Comparison of ENCODE assay signal across 7 cellular contexts in the genomic region with DNA sequence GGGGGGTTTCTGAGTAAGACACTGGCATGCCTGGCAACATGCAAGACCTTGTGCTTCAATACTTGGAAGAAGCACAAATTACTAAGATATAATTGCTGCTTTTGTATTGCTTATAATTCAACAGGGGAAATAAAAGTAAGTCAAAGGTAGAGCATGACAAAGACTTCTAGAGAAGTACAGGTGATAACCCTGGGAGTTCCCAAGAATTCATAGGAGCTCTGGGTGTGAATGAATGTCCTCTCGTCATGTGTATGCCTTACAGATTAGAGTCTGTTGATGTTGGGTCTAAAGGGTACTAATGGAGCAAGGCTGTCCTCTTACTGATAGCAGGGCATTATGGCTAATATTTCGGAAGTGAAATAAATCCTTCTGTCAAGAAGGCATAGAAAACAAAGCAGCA.
"Had no signal": no experiment of that assay in that cellular context is flagged by ENCODE, and none has a peak within 500 bp of the region (broad histone marks: within the 10 kb centered on the region; RNA-seq: fewer than 3 reads in every experiment).

No MANE protein-coding gene starts in this region.

- DNase-seq: GF-D8 had no signal

- H3K4me3 ChIP-seq: GM12878 had no signal

- FAIRE-seq: G401.6, GM12878, GM12891, GM12892, GM18507, GM19239 had no signal

- ATAC-seq: GM12878 had no signal
